ENCODE assay signal across 20 cellular contexts in the genomic region with DNA sequence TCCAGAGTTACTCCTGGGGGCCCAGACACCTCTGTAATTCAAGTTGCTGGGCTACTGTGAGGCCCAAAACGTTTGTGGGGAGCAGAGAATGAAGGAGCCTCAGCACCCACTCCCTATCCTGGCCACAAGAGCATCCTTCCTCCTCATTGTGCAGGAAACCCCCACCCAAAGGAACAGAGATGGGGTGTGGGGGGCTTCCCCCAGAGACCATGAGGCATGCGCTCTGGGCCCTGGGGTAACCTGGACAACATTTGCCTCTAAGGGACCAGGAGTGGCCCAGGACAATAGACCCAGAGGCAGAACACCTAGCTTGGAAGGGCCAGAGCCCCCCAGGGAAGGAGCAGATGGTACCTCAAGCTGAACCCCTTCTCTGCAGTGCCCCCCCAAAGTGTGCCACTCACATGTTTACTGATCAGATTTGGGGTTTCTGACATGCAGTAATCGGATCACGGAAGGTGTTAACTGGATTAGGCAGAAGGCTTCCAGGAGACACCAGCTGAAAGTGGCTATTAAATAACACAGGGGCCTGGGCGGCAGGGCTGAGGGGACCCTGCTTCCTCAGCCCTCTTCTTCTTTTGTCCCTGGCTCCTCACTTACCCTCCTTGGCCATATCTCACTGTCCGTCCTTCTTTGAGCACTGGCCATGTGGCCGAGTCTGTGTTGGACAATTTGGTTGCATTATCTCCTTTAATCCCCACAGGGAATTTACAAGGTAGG. TPM values are rescaled to one million over a fixed set of nuclear protein-coding genes. Genes with fewer than 3 reads are reported as not detected.
DNase-seq lines count a peak whose midpoint lies in the region; ATAC-seq lines count a peak whose summit lies in the region.
"Had no signal": no experiment of that assay in that cellular context is flagged by ENCODE, and none has a peak within 500 bp of the region (broad histone marks: within the 10 kb centered on the region; RNA-seq: fewer than 3 reads in every experiment).

No MANE protein-coding gene starts in this region.

- no peak overlapping the region for H3K4me3 Mint-ChIP-seq in stimulated activated naive CD8-positive, alpha-beta T cell treated with anti-CD3 and anti-CD28 coated beads, Interleukin-15, Interleukin-2, amounts not matched to agents 100 ng/mL and 50 ng/mL, for 24 hours
- no peak overlapping the region for H3K4me3 Mint-ChIP-seq in activated naive CD8-positive, alpha-beta T cell treated with anti-CD3 and anti-CD28 coated beads for 36 hours
- H3K4me3 Mint-ChIP-seq: mesothelial cell of epicardium, nephron progenitor cell had no signal

- no peak overlapping the region for H3K4me3 ChIP-seq in thymus (ENCODE audit: low read length)
- H3K4me3 ChIP-seq: dorsolateral prefrontal cortex, heart left ventricle, stomach, upper lobe of left lung had no signal

- H3K9me3 ChIP-seq in thymus (ENCODE audit: control insufficient read depth) = no peaks in the 10 kb centered on the region
- H3K9me3 ChIP-seq: heart left ventricle, stomach, upper lobe of left lung had no signal

- peaks cover 20% of the 10 kb centered on the region for H3K4me1 ChIP-seq in thymus (ENCODE audit: control insufficient read depth, insufficient read depth, low read length)

- no peaks in the 10 kb centered on the region for H3K9me3 Mint-ChIP-seq in stimulated activated naive CD8-positive, alpha-beta T cell treated with anti-CD3 and anti-CD28 coated beads, Interleukin-15, Interleukin-2, amounts not matched to agents 100 ng/mL and 50 ng/mL, for 24 hours
- no peaks in the 10 kb centered on the region for H3K9me3 Mint-ChIP-seq in activated naive CD8-positive, alpha-beta T cell treated with anti-CD3 and anti-CD28 coated beads for 36 hours
- H3K9me3 Mint-ChIP-seq: mesothelial cell of epicardium, nephron progenitor cell had no signal

- H3K27me3 ChIP-seq in thymus (ENCODE audit: control insufficient read depth, insufficient read depth) = no peaks in the 10 kb centered on the region
- H3K27me3 ChIP-seq: heart left ventricle, upper lobe of left lung had no signal

- no peaks in the 10 kb centered on the region for H3K36me3 ChIP-seq in thymus (ENCODE audit: control insufficient read depth, insufficient read depth)
- H3K36me3 ChIP-seq: heart left ventricle, stomach, upper lobe of left lung had no signal

- peaks cover 72% of the 10 kb centered on the region for H3K4me1 Mint-ChIP-seq in stimulated activated naive CD8-positive, alpha-beta T cell treated with anti-CD3 and anti-CD28 coated beads, Interleukin-15, Interleukin-2, amounts not matched to agents 100 ng/mL and 50 ng/mL, for 24 hours (ENCODE audit: low read depth)
- H3K4me1 Mint-ChIP-seq in activated naive CD8-positive, alpha-beta T cell treated with anti-CD3 and anti-CD28 coated beads for 36 hours = peaks cover 57% of the 10 kb centered on the region

- peak overlapping the region; percentile 62 for H3K27ac ChIP-seq in thymus (ENCODE audit: low read depth)
- H3K27ac ChIP-seq: dorsolateral prefrontal cortex, heart left ventricle, stomach had no signal

- no peak for DNase-seq in stimulated activated naive CD8-positive, alpha-beta T cell treated with anti-CD3 and anti-CD28 coated beads, Interleukin-15, Interleukin-2, amounts not matched to agents 100 U/mL and 50 U/mL, for 24 hours
- DNase-seq in NCI-H82 (lab: John Stamatoyannopoulos, UW) = peak; percentile 97
- DNase-seq in activated naive CD8-positive, alpha-beta T cell treated with anti-CD3 and anti-CD28 coated beads for 36 hours = no peak
- DNase-seq in NK-92 (lab: John Stamatoyannopoulos, UW; ENCODE audit: unreplicated experiment) = no peak
- no peak for DNase-seq in retina
- no peak for DNase-seq in NCI-H345 (lab: John Stamatoyannopoulos, UW)
- DNase-seq: activated effector memory CD4-positive, alpha-beta T cell treated with anti-CD3 and anti-CD28 coated beads, Interleukin-2, amount 50 U/mL, for 16 hours; anterior cingulate cortex; heart left ventricle; KG1; NCI-H2029 treated with DMSO at 0.1 percent for 48 hours; SHP77; stomach; upper lobe of left lung had no signal

- no peaks in the 10 kb centered on the region for H3K36me3 Mint-ChIP-seq in stimulated activated naive CD8-positive, alpha-beta T cell treated with anti-CD3 and anti-CD28 coated beads, Interleukin-15, Interleukin-2, amounts not matched to agents 100 ng/mL and 50 ng/mL, for 24 hours (ENCODE audit: low read depth)
- H3K36me3 Mint-ChIP-seq in activated naive CD8-positive, alpha-beta T cell treated with anti-CD3 and anti-CD28 coated beads for 36 hours = peaks cover 5% of the 10 kb centered on the region
- H3K36me3 Mint-ChIP-seq: mesothelial cell of epicardium had no signal

- H3K27ac Mint-ChIP-seq in stimulated activated naive CD8-positive, alpha-beta T cell treated with anti-CD3 and anti-CD28 coated beads, Interleukin-15, Interleukin-2, amounts not matched to agents 100 ng/mL and 50 ng/mL, for 24 hours = peak overlapping the region; percentile 49
- H3K27ac Mint-ChIP-seq in activated naive CD8-positive, alpha-beta T cell treated with anti-CD3 and anti-CD28 coated beads for 36 hours = peak overlapping the region; percentile 88
- H3K27ac Mint-ChIP-seq: mesothelial cell of epicardium, nephron progenitor cell had no signal

- no peak for ATAC-seq in stimulated activated naive CD8-positive, alpha-beta T cell treated with anti-CD3 and anti-CD28 coated beads, Interleukin-15, Interleukin-2, amounts not matched to agents 100 U/mL and 50 U/mL, for 24 hours
- ATAC-seq: heart left ventricle, left lobe of liver had no signal

- H3K27me3 Mint-ChIP-seq in stimulated activated naive CD8-positive, alpha-beta T cell treated with anti-CD3 and anti-CD28 coated beads, Interleukin-15, Interleukin-2, amounts not matched to agents 100 ng/mL and 50 ng/mL, for 24 hours = no peaks in the 10 kb centered on the region
- no peaks in the 10 kb centered on the region for H3K27me3 Mint-ChIP-seq in activated naive CD8-positive, alpha-beta T cell treated with anti-CD3 and anti-CD28 coated beads for 36 hours

- WGBS in thymus = 80% methylated on average over 7 of the region's 7 CpGs

RNA-seq across cellular contexts. Expression of a gene that starts 50.8 kb away (rescaled TPM):
- total RNA-seq in activated naive CD8-positive, alpha-beta T cell treated with anti-CD3 and anti-CD28 coated beads for 36 hours = 1 to 10 TPM; 1.4 to 1.6 TPM
- polyA plus RNA-seq in thymus = 0.87 TPM
